6 cellular contexts compared by ENCODE assay signal in genomic region chr5:163755505-163755904, GRCh38.
"Had no signal": no experiment of that assay in that cellular context is flagged by ENCODE, and none has a peak within 500 bp of the region (broad histone marks: within the 10 kb centered on the region; RNA-seq: fewer than 3 reads in every experiment).

No MANE protein-coding gene starts in this region.

- H3K4me3 ChIP-seq: K562 had no signal

- ATAC-seq: HepG2, K562 had no signal

- H3K27ac Mint-ChIP-seq: IgD-negative memory B cell had no signal

- H3K4me3 Mint-ChIP-seq: IgD-negative memory B cell had no signal

- H3K27ac ChIP-seq: HL-60 had no signal

- DNase-seq: IMR-90 had no signal

- FAIRE-seq: HepG2, HTR-8/SVneo, K562 had no signal
